ENCODE assay signal across 15 cellular contexts in genomic region chr1:976791-977190, GRCh38. TPM values are rescaled to one million over a fixed set of nuclear protein-coding genes. Genes with fewer than 3 reads are reported as not detected.
"Had no signal": no experiment of that assay in that cellular context is flagged by ENCODE, and none has a peak within 500 bp of the region (broad histone marks: within the 10 kb centered on the region; RNA-seq: fewer than 3 reads in every experiment).

No MANE protein-coding gene starts in this region.

RNA-seq across cellular contexts. Expression of gene PERM1, which starts 5.1 kb away (rescaled TPM):
- total RNA-seq: activated CD4-positive, alpha-beta memory T cell treated with anti-CD3 and anti-CD28 coated beads for 36 hours; activated CD4-positive, alpha-beta T cell treated with anti-CD3 and anti-CD28 coated beads for 36 hours; activated CD4-positive, alpha-beta T cell treated with anti-CD3 and anti-CD28 coated beads, Interleukin-2, amount 10 ng/mL, durations not matched to agents 24 days and 14 days; activated CD8-positive, alpha-beta memory T cell treated with anti-CD3 and anti-CD28 coated beads for 36 hours; activated CD8-positive, alpha-beta memory T cell treated with anti-CD3 and anti-CD28 coated beads, Interleukin-2, amount 10 ng/mL, durations not matched to agents 7 days and 5 days; activated CD8-positive, alpha-beta T cell treated with anti-CD3 and anti-CD28 coated beads, Interleukin-2, amount 10 ng/mL, durations not matched to agents 7 days and 5 days; activated naive CD4-positive, alpha-beta T cell treated with anti-CD3 and anti-CD28 coated beads for 36 hours; activated naive CD8-positive, alpha-beta T cell treated with anti-CD3 and anti-CD28 coated beads for 36 hours; activated T-helper 1 cell treated with anti-CD3 and anti-CD28 coated beads, Interleukin-12 subunit alpha, Interleukin-12 subunit beta, Interleukin-2, Interleukin-4 antibody, amounts not matched to agents 30 ng/mL and 10 ng/mL and 1 ng/mL, durations not matched to agents 14 hours and 24 hours and 36 hours; activated T-helper 2 cell treated with anti-CD3 and anti-CD28 coated beads, Interferon-gamma antibody, Interleukin-2, Interleukin-4, amounts not matched to agents 10 μg/mL and 5 μg/mL and 100 μg/mL, durations not matched to agents 14 hours and 24 hours and 36 hours; body of pancreas; dermis blood vessel endothelial cell; foreskin keratinocyte; glomerular endothelial cell; T-helper 1 cell treated with Interleukin-12 subunit alpha and Interleukin-12 subunit beta and Interleukin-4 antibody, amounts not matched to agents 30 ng/mL and 1 ng/mL, for 36 hours had no signal
- polyA plus RNA-seq: foreskin keratinocyte had no signal

RNA-seq across cellular contexts. Expression of gene PLEKHN1, which starts 10.5 kb away (rescaled TPM):
- total RNA-seq: body of pancreas had no signal
